24 cellular contexts compared by ENCODE assay signal in the genomic region with DNA sequence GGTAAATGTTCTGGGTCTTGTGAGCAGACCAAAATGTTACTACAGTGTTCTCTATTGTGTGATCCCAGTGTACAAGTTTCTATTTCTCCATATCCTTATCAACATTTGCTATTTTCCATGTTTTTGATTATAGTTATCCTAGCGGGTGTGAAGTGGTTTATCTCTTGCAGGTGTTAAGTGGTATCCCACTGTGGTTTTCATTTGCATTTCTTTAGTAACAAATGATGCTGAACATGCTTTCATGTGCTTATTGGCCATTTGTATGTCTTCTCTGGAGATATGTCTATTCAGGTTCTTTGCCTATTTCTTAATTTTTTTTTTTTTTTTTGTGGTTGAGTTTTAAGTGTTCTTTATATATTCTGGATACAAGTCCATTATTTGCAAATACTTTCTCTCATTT. TPM values are rescaled to one million over a fixed set of nuclear protein-coding genes. Genes with fewer than 3 reads are reported as not detected.
A peak's percentile ranks its signal among the peaks of the same experiment; 100 is the strongest.
DNase-seq lines count a peak whose midpoint lies in the region; ATAC-seq and TF ChIP-seq lines count a peak whose summit lies in the region.
"Had no signal": no experiment of that assay in that cellular context is flagged by ENCODE, and none has a peak within 500 bp of the region (broad histone marks: within the 10 kb centered on the region; RNA-seq: fewer than 3 reads in every experiment).

No MANE protein-coding gene starts in this region.

- DNase-seq in NCI-H2107 treated with DMSO at 0.1 percent for 48 hours (lab: John Stamatoyannopoulos, UW; ENCODE audit: unreplicated experiment) = peak; percentile 47
- no peak for DNase-seq in NCI-H2107 (lab: John Stamatoyannopoulos, UW)
- DNase-seq in GM23338 (ENCODE audit: low spot score) = no peak
- DNase-seq in NCI-H345 (lab: John Stamatoyannopoulos, UW) = peak; percentile 86
- no peak for DNase-seq in adipocyte (ENCODE audit: low read depth)
- no peak for DNase-seq in osteocyte (ENCODE audit: extremely low spot score, unreplicated experiment)
- DNase-seq in cerebellum (ENCODE audit: low spot score) = no peak
- DNase-seq in colonic mucosa = no peak
- DNase-seq: 8988T, ACHN, DMS153, DND-41, GM23248, H9, NCI-H1092, NCI-H1436 treated with DMSO at 0.1 percent for 48 hours, NCI-H2029, NCI-H2171 treated with DMSO at 0.1 percent for 48 hours, NCI-H446 treated with DMSO at 0.1 percent for 48 hours, NCI-H526, SHP77, T-cell had no signal

- H3K27ac Mint-ChIP-seq in GM23338 = no peak overlapping the region
- H3K27ac Mint-ChIP-seq in osteocyte (ENCODE audit: unreplicated experiment) = no peak overlapping the region

- H3K9ac ChIP-seq in adipocyte (ENCODE audit: low read length) = peak overlapping the region; percentile 22
- H3K9ac ChIP-seq in colonic mucosa (ENCODE audit: low read depth in 2 of 2, low read length in 2 of 2) = no peak overlapping the region
- H3K9ac ChIP-seq: GM23248, KMS-11 had no signal

- H4K20me1 ChIP-seq in GM23338 (replicated peaks; ENCODE audit: insufficient read depth) = no peaks in the 10 kb centered on the region

- H3K27me3 Mint-ChIP-seq in GM23338 (ENCODE audit: insufficient read depth, low read depth, poor library complexity) (peaks cover 10% of the 10 kb centered on the region), osteocyte (ENCODE audit: unreplicated experiment) (peaks cover 8% of the 10 kb centered on the region)

- peaks cover 3% of the 10 kb centered on the region; the same call in 1 of the 2 replicates for H3F3A ChIP-seq in GM23338 (replicated peaks; ENCODE audit: low read depth)

- H3K4me1 Mint-ChIP-seq in GM23338 (peaks cover 39% of the 10 kb centered on the region), osteocyte (ENCODE audit: unreplicated experiment) (peaks cover 13% of the 10 kb centered on the region)

- H3K4me3 ChIP-seq in GM23338 (no peak overlapping the region), adipocyte (ENCODE audit: low read length) (no peak overlapping the region), colonic mucosa (no peak overlapping the region)
- H3K4me3 ChIP-seq: GM23248 had no signal

- H3K36me3 Mint-ChIP-seq in GM23338 (ENCODE audit: low read depth) (peaks cover 36% of the 10 kb centered on the region), osteocyte (ENCODE audit: unreplicated experiment) (no peaks in the 10 kb centered on the region)

- no peaks in the 10 kb centered on the region for H3K79me2 ChIP-seq in GM23338 (replicated peaks; ENCODE audit: insufficient read depth)

- peaks cover 31% of the 10 kb centered on the region for H3K4me1 ChIP-seq in GM23338 (ENCODE audit: insufficient read depth)
- H3K4me1 ChIP-seq in adipocyte (ENCODE audit: control insufficient read depth, insufficient read depth, low read length) = peaks cover 25% of the 10 kb centered on the region
- H3K4me1 ChIP-seq in colonic mucosa = no peaks in the 10 kb centered on the region

- no peaks in the 10 kb centered on the region; the same call in 1 of the 2 replicates for H3K36me3 ChIP-seq in GM23338 (ENCODE audit: insufficient read depth)
- no peaks in the 10 kb centered on the region for H3K36me3 ChIP-seq in adipocyte (ENCODE audit: control insufficient read depth, insufficient read depth, low read length, severe bottlenecking)
- no peaks in the 10 kb centered on the region for H3K36me3 ChIP-seq in colonic mucosa

- no peak overlapping the region for H3K27ac ChIP-seq in GM23338 (ENCODE audit: low read depth)
- H3K27ac ChIP-seq in colonic mucosa = no peak overlapping the region
- H3K27ac ChIP-seq: KMS-11, RWPE1 had no signal

- no peak overlapping the region for H2AFZ ChIP-seq in GM23338
- H2AFZ ChIP-seq: GM23248 had no signal

- peaks cover 4% of the 10 kb centered on the region; the same call in 1 of the 2 replicates for H3K9me2 ChIP-seq in GM23338 (ENCODE audit: insufficient read depth)

- TF ChIP-seq CTCF in GM23338 (conservative IDR thresholded peaks at IDR 0.05; ENCODE audit: low read depth in 2 of 2) = no peak
- TF ChIP-seq CTCF in osteocyte (IDR thresholded peaks at IDR 0.05) = no peak
- TF ChIP-seq CTCF in colonic mucosa (IDR thresholded peaks at IDR 0.05) = no peak

- intact Hi-C loops in colonic mucosa (cut with DNase I) = no loop called here

- H3K4me3 Mint-ChIP-seq in GM23338 = peak overlapping the region; percentile 21; the same call in 1 of the 3 replicates
- no peak overlapping the region for H3K4me3 Mint-ChIP-seq in osteocyte (ENCODE audit: unreplicated experiment)
- H3K4me3 Mint-ChIP-seq: T-cell had no signal

- H3K9me3 Mint-ChIP-seq in GM23338 (peaks cover 43% of the 10 kb centered on the region), osteocyte (ENCODE audit: unreplicated experiment) (no peaks in the 10 kb centered on the region)
- H3K9me3 Mint-ChIP-seq: T-cell had no signal

- ATAC-seq in GM23338 = no peak
- ATAC-seq: T-cell had no signal

- H3K9me3 ChIP-seq in adipocyte (ENCODE audit: control insufficient read depth, low read length) (no peaks in the 10 kb centered on the region), colonic mucosa (no peaks in the 10 kb centered on the region)

- peak overlapping the region; percentile 15; the same call in 1 of the 2 replicates for H3K4me2 ChIP-seq in GM23338
- H3K4me2 ChIP-seq: KMS-11 had no signal

- H3K27me3 ChIP-seq in GM23338 (ENCODE audit: insufficient read depth) (no peaks in the 10 kb centered on the region), adipocyte (replicated peaks; ENCODE audit: control insufficient read depth, insufficient read depth, low read length) (no peaks in the 10 kb centered on the region), colonic mucosa (no peaks in the 10 kb centered on the region)

TF ChIP-seq in GM23338, 12 proteins besides CTCF, POLR2A, EP300 and RAD21:
- TF ChIP-seq NANOG (IDR thresholded peaks at IDR 0.05; ENCODE audit: borderline replicate concordance) = peak; percentile 10; the same call in 1 of the 2 replicates
- TF ChIP-seq EZH2phosphoT487 (IDR thresholded peaks at IDR 0.05; ENCODE audit: unreplicated experiment) = no peak

RNA-seq across cellular contexts. Expression of a gene that starts 35.5 kb away (rescaled TPM):
- total RNA-seq in GM23338 (2014; rRNA removed; shearing (Covaris generic)) = 48.9 and 52.6 TPM in 2 replicates
- 84.9 and 92.2 TPM in 2 replicates for polyA plus RNA-seq in GM23338 (2016; fragmentation: Nextera tagmentation; extraction: Ambion mirVana)
- total RNA-seq in osteocyte (74.6 and 80.1 TPM in 2 replicates), cerebellum (30.4 TPM), colonic mucosa (10 to 100 TPM; 67.4 to 76.0 TPM)

RNA-seq across cellular contexts. Expression of a gene that starts 38.3 kb away (rescaled TPM):
- total RNA-seq in GM23338 (2014; rRNA removed; shearing (Covaris generic)) = 159 and 171 TPM in 2 replicates
- 324 and 350 TPM in 2 replicates for polyA plus RNA-seq in GM23338 (2016; fragmentation: Nextera tagmentation; extraction: Ambion mirVana)
- total RNA-seq in osteocyte (180 and 187 TPM in 2 replicates), cerebellum (73.8 TPM), colonic mucosa (100 to 1,000 TPM; 307 to 310 TPM)

Comparison
In these comparisons a context has a peak if more than half of its experiments do, and no peak if none do; other contexts are left out.
1. DNase-seq: peak in NCI-H2107 treated with DMSO at 0.1 percent for 48 hours (single experiment) and NCI-H345 (single experiment); none in NCI-H2107 (single experiment), GM23338 (single experiment), adipocyte (single experiment), osteocyte (single experiment), cerebellum (single experiment) and colonic mucosa (single experiment).